Comparison of ENCODE assay signal across 14 cellular contexts in genomic region chr15:99426431-99427105, GRCh38.
A peak's percentile ranks its signal among the peaks of the same experiment; 100 is the strongest.
DNase-seq lines count a peak whose midpoint lies in the region; ATAC-seq and TF ChIP-seq lines count a peak whose summit lies in the region.
"Had no signal": no experiment of that assay in that cellular context is flagged by ENCODE, and none has a peak within 500 bp of the region (broad histone marks: within the 10 kb centered on the region; RNA-seq: fewer than 3 reads in every experiment).

No MANE protein-coding gene starts in this region.

- H3F3A ChIP-seq in smooth muscle cell (ENCODE audit: low read depth) = no peaks in the 10 kb centered on the region

- no peaks in the 10 kb centered on the region for H3K79me2 ChIP-seq in smooth muscle cell (ENCODE audit: low read depth)

- TF ChIP-seq POLR2A in Peyer's patch (IDR thresholded peaks at IDR 0.05) (no peak), tibial nerve (IDR thresholded peaks at IDR 0.05) (no peak)

- H3K4me1 ChIP-seq in Peyer's patch (peaks cover 0 to 6% (median 2%) of the 10 kb centered on the region in 4 donors), right cardiac atrium (ENCODE audit: control insufficient read depth, insufficient read depth, low read length) (peaks cover 10% of the 10 kb centered on the region), smooth muscle cell (ENCODE audit: low read depth) (peaks cover 6% of the 10 kb centered on the region), tibial nerve (peaks cover 0 to 13% (median 0%) of the 10 kb centered on the region in 4 donors)
- H3K4me1 ChIP-seq: Caco-2 had no signal

- H3K27me3 ChIP-seq in Peyer's patch (no peaks in the 10 kb centered on the region), right cardiac atrium (ENCODE audit: control insufficient read depth, insufficient read depth) (no peaks in the 10 kb centered on the region), smooth muscle cell (ENCODE audit: low read depth) (no peaks in the 10 kb centered on the region), tibial nerve (no peaks in the 10 kb centered on the region)

- WGBS in right cardiac atrium = 86% methylated on average over 26 of the region's 26 CpGs
- WGBS in smooth muscle cell (ENCODE audit: low lambda C conversion rate) = 81% methylated on average over 26 of the region's 26 CpGs
- WGBS in tibial nerve, 2 donors = 77 to 82% methylated on average over 26 of the region's 26 CpGs

- H3K4me2 ChIP-seq in smooth muscle cell = no peak overlapping the region

- peak; percentile 27 for DNase-seq in activated CD4-positive, CD25-positive, alpha-beta regulatory T cell treated with anti-CD3 and anti-CD28 coated beads, Interleukin-2, amount 50 U/mL, for 72 hours
- DNase-seq in activated CD4-positive, CD25-positive, alpha-beta regulatory T cell (lab: John Stamatoyannopoulos, UW) = no peak
- DNase-seq in Peyer's patch (peak in 2 of 3 donors; percentile 32 to 38), right cardiac atrium (peak in 2 of 3 donors; percentile 31 to 35), smooth muscle cell (lab: John Stamatoyannopoulos, UW; ENCODE audit: unreplicated experiment) (no peak), kidney tubule cell (ENCODE audit: low spot score) (no peak), tibial nerve (ENCODE audit: low spot score in 2 of 2) (no peak), NCI-H128 (lab: John Stamatoyannopoulos, UW; ENCODE audit: unreplicated experiment) (no peak)
- DNase-seq: activated CD4-positive, alpha-beta T cell treated with anti-CD3 and anti-CD28 coated beads for 48 hours; amygdala; Caco-2; HFFc6; NCI-H2171; retina had no signal

- no peak overlapping the region for H2AFZ ChIP-seq in smooth muscle cell (ENCODE audit: low read depth)

- no peak for TF ChIP-seq EP300 in tibial nerve (IDR thresholded peaks at IDR 0.05)

- TF ChIP-seq CTCF in Peyer's patch (IDR thresholded peaks at IDR 0.05) (no peak), smooth muscle cell (IDR thresholded peaks at IDR 0.05; ENCODE audit: borderline replicate concordance, insufficient read depth, poor library complexity, severe bottlenecking) (no peak), tibial nerve (IDR thresholded peaks at IDR 0.05) (no peak)

- intact Hi-C loops in right cardiac atrium (cut with DNase I) = loop anchor here in 2 of 4 donors (10.0 kb wide), 1 partner anchor 138 kb away; the partner anchor contains the start of gene MEF2A (in 2 of the 2)

- H3K9ac ChIP-seq in smooth muscle cell (ENCODE audit: low read depth) = no peak overlapping the region

- no peaks in the 10 kb centered on the region for H3K36me3 ChIP-seq in Peyer's patch
- no peaks in the 10 kb centered on the region for H3K36me3 ChIP-seq in smooth muscle cell (ENCODE audit: low read depth)
- H3K36me3 ChIP-seq in tibial nerve = no peaks in the 10 kb centered on the region

- no peaks in the 10 kb centered on the region for H4K20me1 ChIP-seq in smooth muscle cell (ENCODE audit: low read depth)

- ATAC-seq in right cardiac atrium = no peak

- H3K4me3 ChIP-seq in Peyer's patch (no peak overlapping the region), right cardiac atrium (ENCODE audit: low read length) (no peak overlapping the region), smooth muscle cell (no peak overlapping the region), tibial nerve (no peak overlapping the region)

- H3K9me3 ChIP-seq in Peyer's patch = no peaks in the 10 kb centered on the region
- no peaks in the 10 kb centered on the region for H3K9me3 ChIP-seq in right cardiac atrium (ENCODE audit: control insufficient read depth, low read length)
- no peaks in the 10 kb centered on the region for H3K9me3 ChIP-seq in smooth muscle cell (replicated peaks; ENCODE audit: low read depth)
- no peaks in the 10 kb centered on the region for H3K9me3 ChIP-seq in tibial nerve
- H3K9me3 ChIP-seq: Caco-2 had no signal

- H3K27ac ChIP-seq in Peyer's patch = peak overlapping the region in 1 of 4 donors; percentile 70
- peak overlapping the region; percentile 97 for H3K27ac ChIP-seq in right cardiac atrium (ENCODE audit: low read length)
- H3K27ac ChIP-seq in smooth muscle cell (ENCODE audit: low read depth) = peak overlapping the region; percentile 81
- H3K27ac ChIP-seq in tibial nerve = peak overlapping the region in 1 of 4 donors; percentile 78

Comparison
In these comparisons a context has a peak if more than half of its experiments do, and no peak if none do; other contexts are left out.
1. DNase-seq: peak in activated CD4-positive, CD25-positive, alpha-beta regulatory T cell treated with anti-CD3 and anti-CD28 coated beads, Interleukin-2, amount 50 U/mL, for 72 hours (single experiment), Peyer's patch (2 of 3) and right cardiac atrium (2 of 3); none in activated CD4-positive, CD25-positive, alpha-beta regulatory T cell (0 of 4), smooth muscle cell (single experiment), kidney tubule cell (single experiment), tibial nerve (0 of 2) and NCI-H128 (single experiment).